ENCODE assay signal across 10 cellular contexts in the genomic region with DNA sequence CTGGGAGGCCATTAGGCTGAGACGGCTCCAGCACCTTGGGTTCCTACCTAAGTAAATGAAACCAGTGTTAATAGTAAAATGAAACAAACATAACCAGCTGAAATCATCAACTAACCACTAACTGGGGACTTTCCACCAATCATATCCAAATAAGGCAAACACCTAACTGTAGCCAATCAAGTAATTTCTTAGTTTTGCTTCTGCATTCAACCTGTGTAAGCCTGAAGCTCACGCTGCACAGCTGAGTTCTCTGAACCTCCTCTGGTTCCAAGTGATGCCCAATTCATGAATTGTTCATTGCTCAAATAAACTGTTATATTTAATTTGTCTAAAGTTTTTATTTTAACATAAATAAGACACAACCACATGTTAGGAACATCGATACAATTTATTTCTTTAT. TPM values are rescaled to one million over a fixed set of nuclear protein-coding genes. Genes with fewer than 3 reads are reported as not detected.
A peak's percentile ranks its signal among the peaks of the same experiment; 100 is the strongest.
DNase-seq lines count a peak whose midpoint lies in the region; ATAC-seq and TF ChIP-seq lines count a peak whose summit lies in the region.
"Had no signal": no experiment of that assay in that cellular context is flagged by ENCODE, and none has a peak within 500 bp of the region (broad histone marks: within the 10 kb centered on the region; RNA-seq: fewer than 3 reads in every experiment).

No MANE protein-coding gene starts in this region.

- H3K36me3 Mint-ChIP-seq in naive B cell = no peaks in the 10 kb centered on the region
- H3K36me3 Mint-ChIP-seq in progenitor cell of endocrine pancreas (ENCODE audit: insufficient read depth) = no peaks in the 10 kb centered on the region

- no peak for DNase-seq in naive B cell
- DNase-seq in progenitor cell of endocrine pancreas (ENCODE audit: low spot score, unreplicated experiment) = no peak
- no peak for DNase-seq in DMS 273 treated with DMSO at 0.1 percent for 48 hours (lab: John Stamatoyannopoulos, UW)
- no peak for DNase-seq in DMS153 (lab: John Stamatoyannopoulos, UW)
- DNase-seq: left lung had no signal

- no peak for TF ChIP-seq CTCF in progenitor cell of endocrine pancreas (IDR thresholded peaks at IDR 0.05; ENCODE audit: unreplicated experiment)

- peaks cover 0 to 20% (median 6%) of the 10 kb centered on the region in 7 donors for H3K9me3 Mint-ChIP-seq in naive B cell
- no peaks in the 10 kb centered on the region for H3K9me3 Mint-ChIP-seq in progenitor cell of endocrine pancreas (ENCODE audit: low read depth)

- H3K4me3 Mint-ChIP-seq in naive B cell (no peak overlapping the region), progenitor cell of endocrine pancreas (ENCODE audit: low read depth) (no peak overlapping the region)

- ATAC-seq in GM18873 (IDR thresholded peaks at IDR 0.05; ENCODE audit: low FRiP score, unreplicated experiment) = peak; percentile 94
- ATAC-seq in GM21717 (IDR thresholded peaks at IDR 0.05; ENCODE audit: unreplicated experiment) = peak; percentile 98
- peak; percentile 94 for ATAC-seq in HG03342 (IDR thresholded peaks at IDR 0.05; ENCODE audit: unreplicated experiment)
- peak; percentile 71 to 96 for ATAC-seq in naive B cell (ENCODE audit: low read depth in 2 of 2)
- ATAC-seq: HepG2, left lung had no signal

- H3K27me3 Mint-ChIP-seq in naive B cell (peaks cover 0 to 21% (median 10%) of the 10 kb centered on the region in 3 donors), progenitor cell of endocrine pancreas (no peaks in the 10 kb centered on the region)

- H3K4me1 Mint-ChIP-seq in naive B cell (peaks cover 0 to 6% (median 0%) of the 10 kb centered on the region in 3 donors), progenitor cell of endocrine pancreas (ENCODE audit: low read depth) (no peaks in the 10 kb centered on the region)

- H3K27ac Mint-ChIP-seq in naive B cell = peak overlapping the region in 1 of 6 donors; percentile 57
- H3K27ac Mint-ChIP-seq in progenitor cell of endocrine pancreas = no peak overlapping the region

RNA-seq across cellular contexts. Expression of a gene that starts 22.5 kb away (rescaled TPM):
- polyA plus RNA-seq in naive B cell (ENCODE audit: low read depth in 6 of 6) = under 1 TPM in 5 of 6 donors, not detected in 1; 0.63 to 0.94 (median 0.88) TPM
- 2.1 and 2.9 TPM in 2 replicates for total RNA-seq in progenitor cell of endocrine pancreas
- total RNA-seq: subcutaneous adipose tissue had no signal

RNA-seq across cellular contexts. Expression of a gene that starts 49.4 kb away (rescaled TPM):
- 10 to 100 TPM; 35.9 to 84.7 (median 71.4) TPM for polyA plus RNA-seq in naive B cell (ENCODE audit: low read depth in 6 of 6)
- 28.4 and 31.5 TPM in 2 replicates for total RNA-seq in progenitor cell of endocrine pancreas
